ENCODE assay signal across 19 cellular contexts in the genomic region with DNA sequence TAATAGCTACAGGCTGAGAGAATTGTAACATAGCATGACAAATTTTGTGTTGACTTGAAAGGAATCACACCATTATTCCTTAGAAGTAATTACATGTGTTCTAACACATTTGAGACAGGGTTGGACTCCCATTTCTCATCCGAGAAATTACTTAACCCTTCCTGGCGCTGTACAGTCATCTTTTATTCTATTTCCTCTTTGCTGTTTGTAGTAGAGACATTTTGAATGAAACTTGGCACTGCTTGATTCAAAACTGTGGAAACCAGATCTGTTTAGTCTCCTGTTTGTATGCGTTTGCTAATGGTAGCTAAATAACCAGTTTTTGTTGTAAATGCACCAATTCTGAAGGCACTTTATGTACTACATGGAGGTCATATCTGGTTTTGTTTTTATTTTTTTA.
"Had no signal": no experiment of that assay in that cellular context is flagged by ENCODE, and none has a peak within 500 bp of the region (broad histone marks: within the 10 kb centered on the region; RNA-seq: fewer than 3 reads in every experiment).

No MANE protein-coding gene starts in this region.

- H3K4me3 Mint-ChIP-seq: natural killer cell, neural crest cell had no signal

- FAIRE-seq: frontal cortex had no signal

- H3K27ac ChIP-seq: coronary artery, heart right ventricle, stomach, thoracic aorta, transverse colon had no signal

- H3K27me3 ChIP-seq: heart right ventricle, stomach, transverse colon had no signal

- ATAC-seq: effector memory CD8-positive, alpha-beta T cell; heart right ventricle; left lobe of liver; natural killer cell; right cardiac atrium had no signal

- DNase-seq: central memory CD4-positive, alpha-beta T cell; effector memory CD8-positive, alpha-beta T cell; heart right ventricle; islet precursor cell; natural killer cell; posterior cingulate gyrus; right cardiac atrium; stimulated activated CD4-positive, alpha-beta T cell treated with anti-CD3 and anti-CD28 coated beads, Interleukin-15, amount 100 ng/mL, for 24 hours; stimulated activated CD4-positive, alpha-beta T cell treated with anti-CD3 and anti-CD28 coated beads, Interleukin-1b, Interleukin-23, amount 100 ng/mL, for 48 hours; stimulated activated CD4-positive, alpha-beta T cell treated with anti-CD3 and anti-CD28 coated beads, Interleukin-4, amount 100 ng/mL, for 4 hours; stimulated activated naive CD4-positive, alpha-beta T cell; stomach; substantia nigra; transverse colon had no signal

- H3K4me1 Mint-ChIP-seq: natural killer cell had no signal

- H3K27ac Mint-ChIP-seq: natural killer cell had no signal

- H3K4me3 ChIP-seq: coronary artery, heart right ventricle, stomach, thoracic aorta, transverse colon had no signal

- H3K9me3 Mint-ChIP-seq: effector memory CD8-positive, alpha-beta T cell; natural killer cell; neural crest cell had no signal

- H3K9me3 ChIP-seq: heart right ventricle, stomach, thoracic aorta, transverse colon had no signal

- H3K36me3 Mint-ChIP-seq: natural killer cell had no signal

- H3K36me3 ChIP-seq: thoracic aorta had no signal
